In the genomic region with DNA sequence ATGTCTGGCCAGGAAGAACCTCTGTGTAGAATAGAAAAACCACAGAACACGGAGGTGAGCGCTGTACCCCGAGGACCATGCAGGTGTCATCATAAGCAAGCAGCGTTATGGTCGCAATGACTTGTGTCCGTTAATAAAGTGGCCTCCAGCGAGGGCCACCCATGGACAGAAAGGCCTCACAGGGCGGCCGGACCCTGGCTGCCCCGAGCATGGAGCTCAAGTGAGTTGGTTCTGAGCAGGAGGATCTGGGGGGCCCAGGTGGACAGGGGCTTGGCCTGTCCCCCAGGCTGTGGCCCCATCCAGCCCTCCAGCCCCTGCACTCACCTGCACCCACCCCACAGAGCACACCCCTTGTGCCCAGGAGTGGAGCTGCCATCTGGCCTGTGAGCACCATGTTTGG, we compare ENCODE assay signal across 18 cellular contexts.
A peak's percentile ranks its signal among the peaks of the same experiment; 100 is the strongest.
DNase-seq lines count a peak whose midpoint lies in the region; ATAC-seq and TF ChIP-seq lines count a peak whose summit lies in the region.
"Had no signal": no experiment of that assay in that cellular context is flagged by ENCODE, and none has a peak within 500 bp of the region (broad histone marks: within the 10 kb centered on the region; RNA-seq: fewer than 3 reads in every experiment).

No MANE protein-coding gene starts in this region.

- no peaks in the 10 kb centered on the region for H3K27me3 Mint-ChIP-seq in activated CD8-positive, alpha-beta memory T cell treated with anti-CD3 and anti-CD28 coated beads, Interleukin-2, amount 10 ng/mL, durations not matched to agents 7 days and 5 days

- no peak overlapping the region for H2BK120ac ChIP-seq in neuronal stem cell (ENCODE audit: low read depth, low read length)

- H3K27ac Mint-ChIP-seq in activated CD8-positive, alpha-beta memory T cell treated with anti-CD3 and anti-CD28 coated beads, Interleukin-2, amount 10 ng/mL, durations not matched to agents 7 days and 5 days: no peak overlapping the region
- H3K27ac Mint-ChIP-seq: CD14-positive monocyte; CD4-positive, alpha-beta memory T cell; H9 had no signal

- H2AFZ ChIP-seq in neuronal stem cell (ENCODE audit: low read length): no peak overlapping the region

- no peaks in the 10 kb centered on the region for H3K4me1 ChIP-seq in neuronal stem cell (ENCODE audit: control insufficient read depth in 2 of 2, insufficient read depth in 1 of 2, low read depth in 1 of 2, low read length in 2 of 2)
- H3K4me1 ChIP-seq in stomach: no peaks in the 10 kb centered on the region
- H3K4me1 ChIP-seq: A549 had no signal

- WGBS in neuronal stem cell (ENCODE audit: extremely low coverage in 2 of 2, insufficient read length in 2 of 2, insufficient replicate concordance in 1 of 2), 2 donors: no CpG with 5 or more reads among the region's 10 CpGs
- 82 to 91% (median 85%) methylated on average over 10 of the region's 10 CpGs for WGBS in stomach, 5 donors

- peak; percentile 26 for DNase-seq in activated CD8-positive, alpha-beta memory T cell treated with anti-CD3 and anti-CD28 coated beads, Interleukin-2, amount 10 ng/mL, durations not matched to agents 7 days and 5 days
- no peak for DNase-seq in activated CD8-positive, alpha-beta memory T cell treated with anti-CD3 and anti-CD28 coated beads for 24 hours
- DNase-seq in neuronal stem cell (ENCODE audit: low spot score) (no peak), stomach (peak; percentile 16), occipital lobe (lab: John Stamatoyannopoulos, UW) (no peak)
- DNase-seq in stimulated activated CD8-positive, alpha-beta memory T cell treated with anti-CD3 and anti-CD28 coated beads, Interleukin-4, amount 100 ng/mL, for 48 hours: no peak
- DNase-seq in activated naive CD4-positive, alpha-beta T cell treated with Interleukin-2 at 50 U/mL for 16 hours: no peak
- DNase-seq: AML-193; CD4-positive, alpha-beta memory T cell; DMS53; DND-41; EL; IMR-90 had no signal

- intact Hi-C loops in stomach (cut with DNase I; ENCODE audit: low total_unique reads): no loop called here

- peak overlapping the region; percentile 17 for H3K14ac ChIP-seq in neuronal stem cell (ENCODE audit: low read length)

- H3K4me3 Mint-ChIP-seq in activated CD8-positive, alpha-beta memory T cell treated with anti-CD3 and anti-CD28 coated beads, Interleukin-2, amount 10 ng/mL, durations not matched to agents 7 days and 5 days: no peak overlapping the region
- H3K4me3 Mint-ChIP-seq: CD14-positive monocyte; CD4-positive, alpha-beta memory T cell; H9 had no signal

- TF ChIP-seq POLR2A in stomach (IDR thresholded peaks at IDR 0.05): no peak

- H3K4me3 ChIP-seq in neuronal stem cell (ENCODE audit: low read length in 2 of 2): no peak overlapping the region
- H3K4me3 ChIP-seq in stomach: no peak overlapping the region
- H3K4me3 ChIP-seq: A549, GM12878 had no signal

- TF ChIP-seq EP300 in stomach (IDR thresholded peaks at IDR 0.05): no peak

- CTCF ChIA-PET in activated CD8-positive, alpha-beta memory T cell treated with anti-CD3 and anti-CD28 coated beads, Interleukin-2, amount 10 ng/mL, durations not matched to agents 7 days and 5 days (lab: Charles Lee): no interaction called here

- no peak overlapping the region for H2BK15ac ChIP-seq in neuronal stem cell (ENCODE audit: low read length)

- H3K9me3 ChIP-seq in neuronal stem cell (replicated peaks in 1 of 2; ENCODE audit: control insufficient read depth in 2 of 2, insufficient read depth in 1 of 2, low read depth in 1 of 2, low read length in 2 of 2): peaks cover 0 to 17% of the 10 kb centered on the region in 2 donors
- H3K9me3 ChIP-seq in stomach: peaks cover 0 to 20% (median 18%) of the 10 kb centered on the region in 4 donors

- H2BK5ac ChIP-seq in neuronal stem cell (ENCODE audit: low read length): no peak overlapping the region

- no peak overlapping the region for H3K23ac ChIP-seq in neuronal stem cell (ENCODE audit: low read depth, low read length, poor library complexity)

- TF ChIP-seq CTCF in stomach (IDR thresholded peaks at IDR 0.05): no peak

- H3K9ac ChIP-seq in neuronal stem cell (ENCODE audit: low read depth, low read length, poor library complexity): no peak overlapping the region

- no peak overlapping the region for H4K8ac ChIP-seq in neuronal stem cell (ENCODE audit: low read depth, low read length)

- H3K27ac ChIP-seq in neuronal stem cell (replicated peaks; ENCODE audit: low read length) (no peak overlapping the region), stomach (no peak overlapping the region)
- H3K27ac ChIP-seq: 22Rv1, A549 had no signal

- no peak overlapping the region for H3K4ac ChIP-seq in neuronal stem cell (ENCODE audit: low read length)

- no peak overlapping the region for H4K91ac ChIP-seq in neuronal stem cell (ENCODE audit: low read depth, low read length, poor library complexity)

- peaks cover 0 to 2% of the 10 kb centered on the region in 2 donors for H3K36me3 ChIP-seq in neuronal stem cell (replicated peaks in 1 of 2; ENCODE audit: control insufficient read depth in 2 of 2, insufficient read depth in 2 of 2, low read length in 2 of 2)
- no peaks in the 10 kb centered on the region for H3K36me3 ChIP-seq in stomach

- H3K9me3 Mint-ChIP-seq in activated CD8-positive, alpha-beta memory T cell treated with anti-CD3 and anti-CD28 coated beads, Interleukin-2, amount 10 ng/mL, durations not matched to agents 7 days and 5 days (ENCODE audit: low read depth): peaks cover 4% of the 10 kb centered on the region

- H3K79me1 ChIP-seq in neuronal stem cell (ENCODE audit: low read depth, low read length): peaks cover 4% of the 10 kb centered on the region

- H2BK12ac ChIP-seq in neuronal stem cell (ENCODE audit: low read length): no peak overlapping the region

- no peak overlapping the region for H3K4me2 ChIP-seq in neuronal stem cell (ENCODE audit: insufficient read depth, low read length, poor library complexity, severe bottlenecking)
- H3K4me2 ChIP-seq: A549 had no signal

- H3K27me3 ChIP-seq in neuronal stem cell (ENCODE audit: control insufficient read depth in 3 of 3, insufficient read depth in 3 of 3, low read depth in 1 of 3, low read length in 3 of 3) (peaks cover 0 to 3% (median 0%) of the 10 kb centered on the region in 3 experiments), stomach (peaks cover 0 to 41% (median 8%) of the 10 kb centered on the region in 3 donors)

- no peak for ATAC-seq in activated CD8-positive, alpha-beta memory T cell treated with anti-CD3 and anti-CD28 coated beads, Interleukin-2, amount 10 ng/mL, durations not matched to agents 7 days and 5 days
- ATAC-seq: A549, GM12878 had no signal

- no peaks in the 10 kb centered on the region for H3K4me1 Mint-ChIP-seq in activated CD8-positive, alpha-beta memory T cell treated with anti-CD3 and anti-CD28 coated beads, Interleukin-2, amount 10 ng/mL, durations not matched to agents 7 days and 5 days
- H3K4me1 Mint-ChIP-seq: CD14-positive monocyte, H9 had no signal

- H3K18ac ChIP-seq in neuronal stem cell (ENCODE audit: low read length): peak overlapping the region; percentile 48

- no peaks in the 10 kb centered on the region for H3K36me3 Mint-ChIP-seq in activated CD8-positive, alpha-beta memory T cell treated with anti-CD3 and anti-CD28 coated beads, Interleukin-2, amount 10 ng/mL, durations not matched to agents 7 days and 5 days
- H3K36me3 Mint-ChIP-seq: CD14-positive monocyte; CD4-positive, alpha-beta memory T cell had no signal

- no peak overlapping the region for H2AK5ac ChIP-seq in neuronal stem cell (ENCODE audit: low read depth, low read length)

Comparison
In these comparisons a context has a peak if more than half of its experiments do, and no peak if none do; other contexts are left out.
1. DNase-seq: peak in activated CD8-positive, alpha-beta memory T cell treated with anti-CD3 and anti-CD28 coated beads, Interleukin-2, amount 10 ng/mL, durations not matched to agents 7 days and 5 days (single experiment) and stomach (single experiment); none in activated CD8-positive, alpha-beta memory T cell treated with anti-CD3 and anti-CD28 coated beads for 24 hours (single experiment), neuronal stem cell (single experiment), stimulated activated CD8-positive, alpha-beta memory T cell treated with anti-CD3 and anti-CD28 coated beads, Interleukin-4, amount 100 ng/mL, for 48 hours (single experiment), activated naive CD4-positive, alpha-beta T cell treated with Interleukin-2 at 50 U/mL for 16 hours (single experiment) and occipital lobe (single experiment).